ENCODE assay signal across 20 cellular contexts in the genomic region with DNA sequence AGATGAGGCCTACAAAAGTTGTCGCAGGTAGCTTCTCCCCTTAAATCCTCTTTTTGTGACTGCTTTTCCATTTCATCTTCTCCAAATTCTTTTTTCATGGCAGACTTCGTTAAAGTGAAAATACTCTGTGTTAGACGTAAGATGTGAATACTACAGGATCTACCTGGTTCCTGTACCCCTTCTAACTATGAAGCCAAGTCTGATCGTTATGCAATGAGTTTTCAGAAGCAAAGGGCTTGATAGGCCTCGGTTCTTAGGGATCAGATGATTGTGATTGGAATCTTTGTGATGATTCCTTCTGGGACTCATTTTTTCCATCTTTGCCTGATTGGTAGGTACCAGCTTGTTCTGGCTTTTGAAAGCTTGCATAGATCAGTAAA.
"Had no signal": no experiment of that assay in that cellular context is flagged by ENCODE, and none has a peak within 500 bp of the region (broad histone marks: within the 10 kb centered on the region; RNA-seq: fewer than 3 reads in every experiment).

No MANE protein-coding gene starts in this region.

- H3K27ac Mint-ChIP-seq: activated naive CD4-positive, alpha-beta T cell treated with anti-CD3 and anti-CD28 coated beads, Interleukin-2, amount 50 U/mL, for 72 hours; activated T-helper 17 cell treated with anti-CD3 and anti-CD28 coated beads, Interleukin-2, amount 50 U/mL, for 72 hours; mesothelial cell of epicardium; stimulated activated naive CD8-positive, alpha-beta T cell treated with anti-CD3 and anti-CD28 coated beads, Interleukin-15, Interleukin-2, amounts not matched to agents 100 ng/mL and 50 ng/mL, for 24 hours; T-cell; T-helper 2 cell treated with Interferon-gamma antibody and Interleukin-4, amounts not matched to agents 5 μg/mL and 100 μg/mL, for 36 hours had no signal

- H3K4me1 ChIP-seq: psoas muscle had no signal

- H3K27ac ChIP-seq: epithelial cell of prostate, left ventricle myocardium inferior, pancreas, psoas muscle, tibial artery, WERI-Rb-1 had no signal

- H3K4me3 Mint-ChIP-seq: activated T-helper 17 cell treated with anti-CD3 and anti-CD28 coated beads, Interleukin-2, amount 50 U/mL, for 72 hours; mesothelial cell of epicardium; naive thymus-derived CD8-positive, alpha-beta T cell; stimulated activated naive CD8-positive, alpha-beta T cell treated with anti-CD3 and anti-CD28 coated beads, Interleukin-15, Interleukin-2, amounts not matched to agents 100 ng/mL and 50 ng/mL, for 24 hours; T-cell; T-helper 2 cell treated with Interferon-gamma antibody and Interleukin-4, amounts not matched to agents 5 μg/mL and 100 μg/mL, for 36 hours had no signal

- DNase-seq: activated CD4-positive, alpha-beta T cell treated with anti-CD3 and anti-CD28 coated beads for 1 hour; activated T-cell treated with anti-CD3 and anti-CD28 coated beads, Interleukin-2, amount 50 U/mL, for 1 hour; cortex of kidney; kidney glomerular epithelial cell; left ventricle myocardium inferior; naive thymus-derived CD8-positive, alpha-beta T cell; pancreas; psoas muscle; right cardiac atrium; stimulated activated CD4-positive, alpha-beta T cell treated with anti-CD3 and anti-CD28 coated beads, Interleukin-1b, Interleukin-23, amount 100 ng/mL, for 48 hours; substantia nigra; T-cell; tibial artery; WERI-Rb-1 had no signal

- ATAC-seq: activated naive CD4-positive, alpha-beta T cell treated with anti-CD3 and anti-CD28 coated beads, Interleukin-2, amount 50 U/mL, for 72 hours; activated T-helper 17 cell treated with anti-CD3 and anti-CD28 coated beads, Interleukin-2, amount 50 U/mL, for 72 hours; naive thymus-derived CD8-positive, alpha-beta T cell; pancreas; psoas muscle; right cardiac atrium; T-cell had no signal

- H3K36me3 ChIP-seq: pancreas, tibial artery, WERI-Rb-1 had no signal

- H3K27me3 ChIP-seq: pancreas, tibial artery had no signal

- H3K4me3 ChIP-seq: left ventricle myocardium inferior, pancreas, psoas muscle, tibial artery had no signal

- H3K27me3 Mint-ChIP-seq: activated T-helper 17 cell treated with anti-CD3 and anti-CD28 coated beads, Interleukin-2, amount 50 U/mL, for 72 hours; naive thymus-derived CD8-positive, alpha-beta T cell; stimulated activated naive CD8-positive, alpha-beta T cell treated with anti-CD3 and anti-CD28 coated beads, Interleukin-15, Interleukin-2, amounts not matched to agents 100 ng/mL and 50 ng/mL, for 24 hours; T-cell had no signal

- H3K9me3 ChIP-seq: left ventricle myocardium inferior, pancreas, psoas muscle, tibial artery had no signal

- H3K9me3 Mint-ChIP-seq: activated naive CD4-positive, alpha-beta T cell treated with anti-CD3 and anti-CD28 coated beads, Interleukin-2, amount 50 U/mL, for 72 hours had no signal
